Comparison of ENCODE assay signal across 1 cellular context in genomic region chrX:19864736-19865135, GRCh38.
TF ChIP-seq lines count a peak whose summit lies in the region.

No MANE protein-coding gene starts in this region.

TF ChIP-seq in GM12878, 131 proteins besides CTCF, POLR2A, EP300 and RAD21 (continued from another document):
- TF ChIP-seq PRDM15 (CRISPR knock-in tag; IDR thresholded peaks at IDR 0.05): no peak
- TF ChIP-seq FOXM1 (IDR thresholded peaks at IDR 0.05; ENCODE audit: low read depth, low read length): peak; percentile 15; the same call in 1 of the 2 replicates
- peak; percentile 58 for TF ChIP-seq RUNX3 (IDR thresholded peaks at IDR 0.05; ENCODE audit: low read length)
- TF ChIP-seq BMI1 (IDR thresholded peaks at IDR 0.05; ENCODE audit: borderline replicate concordance): no peak
- no peak for TF ChIP-seq FOXK2 (IDR thresholded peaks at IDR 0.05)
- TF ChIP-seq PBX3 (IDR thresholded peaks at IDR 0.05; ENCODE audit: insufficient replicate concordance, low read depth, low read length): no peak
- peak; percentile 24; the same call in 1 of the 2 replicates for TF ChIP-seq NFIC (IDR thresholded peaks at IDR 0.05; ENCODE audit: low read depth, low read length)
- TF ChIP-seq EED (IDR thresholded peaks at IDR 0.05; ENCODE audit: low read depth): peak; percentile 5; the same call in 1 of the 2 replicates
- TF ChIP-seq CREM (IDR thresholded peaks at IDR 0.05; ENCODE audit: low read depth): no peak
- TF ChIP-seq POLR2AphosphoS5 (IDR thresholded peaks at IDR 0.05; ENCODE audit: low read length): peak; percentile 25; the same call in 1 of the 2 replicates
- 0 out of 2 replicates have a peak, but pooled peaks have one; percentile 34 for TF ChIP-seq PML (IDR thresholded peaks at IDR 0.05; ENCODE audit: low read length)
- 0 out of 2 replicates have a peak, but pooled peaks have one; percentile 34 for TF ChIP-seq MTA3 (IDR thresholded peaks at IDR 0.05; ENCODE audit: borderline replicate concordance, low read length)
- no peak for TF ChIP-seq POU2F2 (IDR thresholded peaks at IDR 0.05; ENCODE audit: borderline replicate concordance, low read depth, low read length)
- no peak for TF ChIP-seq ZNF274 (IDR thresholded peaks at IDR 0.05; ENCODE audit: insufficient read depth, insufficient read length)
- no peak for TF ChIP-seq POLR2AphosphoS2 (IDR thresholded peaks at IDR 0.05; ENCODE audit: low read depth, low read length)
- no peak for TF ChIP-seq ZZZ3 (IDR thresholded peaks at IDR 0.05; ENCODE audit: control insufficient read depth, insufficient read length, low read depth)
- 0 out of 2 replicates have a peak, but pooled peaks have one; percentile 5 for TF ChIP-seq MLLT1 (IDR thresholded peaks at IDR 0.05)
- no peak for TF ChIP-seq ZBTB4 (CRISPR knock-in tag; IDR thresholded peaks at IDR 0.05)
- TF ChIP-seq CBFB (IDR thresholded peaks at IDR 0.05; ENCODE audit: low read depth): no peak
- TF ChIP-seq CEBPB (IDR thresholded peaks at IDR 0.05; ENCODE audit: borderline replicate concordance in 1 of 2, low read depth in 2 of 2, low read length in 2 of 2): no peak
- no peak for TF ChIP-seq RB1 (IDR thresholded peaks at IDR 0.05; ENCODE audit: borderline replicate concordance)
- TF ChIP-seq E2F8 (IDR thresholded peaks at IDR 0.05; ENCODE audit: low read depth, partially characterized antibody): no peak
- TF ChIP-seq ZNF687 (IDR thresholded peaks at IDR 0.05): peak; percentile 77
- TF ChIP-seq EGR1 (IDR thresholded peaks at IDR 0.05; ENCODE audit: borderline replicate concordance in 1 of 2, low read depth in 2 of 2, low read length in 2 of 2): no peak
- peak; percentile 51; the same call in 1 of the 2 replicates for TF ChIP-seq ATF2 (IDR thresholded peaks at IDR 0.05; ENCODE audit: low read length)
